1 cellular context compared by ENCODE assay signal in genomic region chr10:122022276-122022675, GRCh38.
TF ChIP-seq lines count a peak whose summit lies in the region.

No MANE protein-coding gene starts in this region.

TF ChIP-seq in HepG2, 621 proteins besides CTCF, POLR2A, EP300 and RAD21:
- TF ChIP-seq ZNF121 (CRISPR knock-in tag; IDR thresholded peaks at IDR 0.05): peak; percentile 55
- no peak for TF ChIP-seq GATAD2A (CRISPR knock-in tag; IDR thresholded peaks at IDR 0.05)
- TF ChIP-seq ZNF136 (CRISPR knock-in tag; IDR thresholded peaks at IDR 0.05; ENCODE audit: low read depth): no peak
